14 cellular contexts compared by ENCODE assay signal in genomic region chr10:91032614-91033248, GRCh38.
A peak's percentile ranks its signal among the peaks of the same experiment; 100 is the strongest.
DNase-seq lines count a peak whose midpoint lies in the region; ATAC-seq and TF ChIP-seq lines count a peak whose summit lies in the region.
"Had no signal": no experiment of that assay in that cellular context is flagged by ENCODE, and none has a peak within 500 bp of the region (broad histone marks: within the 10 kb centered on the region; RNA-seq: fewer than 3 reads in every experiment).

No MANE protein-coding gene starts in this region.

- peaks cover 0 to 28% (median 16%) of the 10 kb centered on the region in 9 donors for H3K4me1 ChIP-seq in heart right ventricle

- H3K9me3 ChIP-seq in heart right ventricle, result peaks cover 0 to 3% (median 0%) of the 10 kb centered on the region in 11 donors

- H3K4me3 ChIP-seq in heart right ventricle, result no peak overlapping the region
- H3K4me3 ChIP-seq: coronary artery had no signal

- no peak for TF ChIP-seq CTCF in heart right ventricle (IDR thresholded peaks at IDR 0.05)

- WGBS in heart right ventricle, 2 donors, result 55 to 70% methylated on average over 5 of the region's 5 CpGs

- H3K27me3 ChIP-seq in heart right ventricle, result no peaks in the 10 kb centered on the region

- intact Hi-C loops in heart right ventricle (cut with DNase I), result loop anchor here in 1 of 10 donors (10.0 kb wide), 1 partner anchor 222 kb away; no protein-coding TSS in a partner anchor

- H3K27ac ChIP-seq in heart right ventricle, result no peak overlapping the region
- H3K27ac ChIP-seq: KMS-11 had no signal

- peak in 6 of 8 donors; percentile 39 to 78 (median 58) for ATAC-seq in heart right ventricle
- no peak for ATAC-seq in GM18873 (IDR thresholded peaks at IDR 0.05; ENCODE audit: low FRiP score, unreplicated experiment)
- ATAC-seq: activated naive CD4-positive, alpha-beta T cell treated with anti-CD3 and anti-CD28 coated beads, Interleukin-2, amount 50 U/mL, for 72 hours had no signal

- DNase-seq in ELR (ENCODE audit: low read depth), result peak; percentile 6
- peak; percentile 34 for DNase-seq in SKM-1 (lab: John Stamatoyannopoulos, UW; ENCODE audit: unreplicated experiment)
- DNase-seq in heart right ventricle, result peak in 1 of 2 donors; percentile 33
- peak; percentile 56 for DNase-seq in pons (ENCODE audit: low spot score)
- DNase-seq in NCI-H1417 (lab: John Stamatoyannopoulos, UW), result no peak
- DNase-seq in NCI-H524 (lab: John Stamatoyannopoulos, UW), result no peak
- DNase-seq in NCI-H82 treated with DMSO at 0.1 percent for 48 hours (lab: John Stamatoyannopoulos, UW; ENCODE audit: unreplicated experiment), result no peak
- DNase-seq: activated CD8-positive, alpha-beta memory T cell treated with anti-CD3 and anti-CD28 coated beads for 24 hours; CD4-positive, CD25-positive, alpha-beta regulatory T cell; glutamatergic neuron had no signal

- H3K36me3 ChIP-seq in heart right ventricle, result no peaks in the 10 kb centered on the region

Comparison
In these comparisons a context has a peak if more than half of its experiments do, and no peak if none do; other contexts are left out.
1. DNase-seq: peak in ELR (single experiment), SKM-1 (single experiment) and pons (single experiment); none in NCI-H1417 (0 of 3), NCI-H524 (0 of 2) and NCI-H82 treated with DMSO at 0.1 percent for 48 hours (single experiment).